In the genomic region with DNA sequence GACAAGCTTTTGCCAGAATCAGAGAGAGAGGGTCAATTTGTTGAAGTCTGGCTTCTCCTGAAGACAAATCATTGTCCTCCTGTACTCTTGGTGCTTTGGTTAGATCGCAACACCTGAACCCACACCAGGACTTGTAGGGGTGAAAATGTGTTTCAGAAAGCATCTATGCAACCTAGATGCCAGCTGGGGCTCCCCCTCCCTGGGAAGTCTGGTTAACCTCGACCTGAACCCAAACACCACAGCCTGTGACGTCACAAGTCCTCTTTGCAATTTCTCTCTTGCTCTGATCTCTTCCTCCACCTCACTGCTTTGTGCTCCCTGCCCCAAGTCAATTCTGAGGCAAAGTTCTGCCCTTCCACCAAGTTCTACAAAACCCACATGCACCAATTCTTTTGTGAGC, we compare ENCODE assay signal across 9 cellular contexts. TPM values are rescaled to one million over a fixed set of nuclear protein-coding genes. Genes with fewer than 3 reads are reported as not detected.
DNase-seq lines count a peak whose midpoint lies in the region; ATAC-seq and TF ChIP-seq lines count a peak whose summit lies in the region.
"Had no signal": no experiment of that assay in that cellular context is flagged by ENCODE, and none has a peak within 500 bp of the region (broad histone marks: within the 10 kb centered on the region; RNA-seq: fewer than 3 reads in every experiment).

No MANE protein-coding gene starts in this region.

- H3K27me3 Mint-ChIP-seq in Caco-2 (ENCODE audit: insufficient read depth, unreplicated experiment): no peaks in the 10 kb centered on the region

- H3K9me3 Mint-ChIP-seq in Caco-2 (ENCODE audit: unreplicated experiment): peaks cover 10% of the 10 kb centered on the region
- H3K9me3 Mint-ChIP-seq: dendritic cell treated with granulocyte-macrophage colony-stimulating factor and Interleukin-4, amounts not matched to agents 40 ng/mL and 50 ng/mL, for 4 days had no signal

- TF ChIP-seq CTCF in Caco-2 (IDR thresholded peaks at IDR 0.05; ENCODE audit: insufficient read depth in 1 of 2, low read depth in 1 of 2, low read length in 1 of 2, severe bottlenecking in 1 of 2, unreplicated experiment in 1 of 2): no peak

- H3K36me3 ChIP-seq in Caco-2 (ENCODE audit: control insufficient read depth, insufficient read depth, low read length): no peaks in the 10 kb centered on the region

- H3K36me3 Mint-ChIP-seq in Caco-2 (ENCODE audit: insufficient read depth, unreplicated experiment): no peaks in the 10 kb centered on the region

- CTCF ChIA-PET in Caco-2 (lab: Charles Lee): no interaction called here

- H3K4me1 ChIP-seq in Caco-2: no peaks in the 10 kb centered on the region

- peak; percentile 70 to 71 for DNase-seq in activated T-cell treated with anti-CD3 and anti-CD28 coated beads, Interleukin-2, amount 50 U/mL, for 48 hours
- DNase-seq in stimulated activated CD8-positive, alpha-beta memory T cell treated with anti-CD3 and anti-CD28 coated beads, Interleukin-7, amount 100 ng/mL, for 1 hour (ENCODE audit: low read depth in 2 of 2): peak; percentile 10 to 39
- DNase-seq in COLO668 (lab: John Stamatoyannopoulos, UW; ENCODE audit: unreplicated experiment): no peak
- DNase-seq in Caco-2: no peak
- DNase-seq in NCI-H146 treated with DMSO at 0.1 percent for 48 hours (lab: John Stamatoyannopoulos, UW; ENCODE audit: unreplicated experiment): no peak
- no peak for DNase-seq in NCI-H526 (lab: John Stamatoyannopoulos, UW)

- H3K27me3 ChIP-seq in Caco-2 (replicated peaks; ENCODE audit: control insufficient read depth, insufficient read depth, low read length): no peaks in the 10 kb centered on the region

- POLR2A ChIA-PET in Caco-2 (lab: Charles Lee): no interaction called here

- no peak overlapping the region for H3K4me3 Mint-ChIP-seq in Caco-2 (ENCODE audit: unreplicated experiment)
- H3K4me3 Mint-ChIP-seq: dendritic cell treated with granulocyte-macrophage colony-stimulating factor and Interleukin-4, amounts not matched to agents 40 ng/mL and 50 ng/mL, for 4 days had no signal

- intact Hi-C loops in Caco-2 (cut with micrococcal nuclease; ENCODE audit: unreplicated experiment): no loop called here

- H3K4me3 ChIP-seq in Caco-2 (ENCODE audit: low read depth, low read length): no peak overlapping the region

- peak; percentile 41 for ATAC-seq in GM19463 (IDR thresholded peaks at IDR 0.05; ENCODE audit: unreplicated experiment)
- peak; percentile 58 for ATAC-seq in HG03565 (IDR thresholded peaks at IDR 0.05; ENCODE audit: unreplicated experiment)

- H3K27ac Mint-ChIP-seq in Caco-2 (ENCODE audit: unreplicated experiment): no peak overlapping the region
- H3K27ac Mint-ChIP-seq: dendritic cell treated with granulocyte-macrophage colony-stimulating factor and Interleukin-4, amounts not matched to agents 40 ng/mL and 50 ng/mL, for 4 days had no signal

- no TSS peak for BruUV-seq in Caco-2 (replicated peaks; lab: Mats Ljungman, UMichigan)

- no peaks in the 10 kb centered on the region for H3K9me3 ChIP-seq in Caco-2

- no peaks in the 10 kb centered on the region for H3K4me1 Mint-ChIP-seq in Caco-2 (ENCODE audit: low read depth, unreplicated experiment)

RNA-seq across cellular contexts. Expression of gene USP24, which starts 42.8 kb away (rescaled TPM):
- total RNA-seq in Caco-2 (2022): 34.7 and 36.4 TPM in 2 replicates

Comparison
In these comparisons a context has a peak if more than half of its experiments do, and no peak if none do; other contexts are left out.
1. DNase-seq: peak in activated T-cell treated with anti-CD3 and anti-CD28 coated beads, Interleukin-2, amount 50 U/mL, for 48 hours (2 of 2) and stimulated activated CD8-positive, alpha-beta memory T cell treated with anti-CD3 and anti-CD28 coated beads, Interleukin-7, amount 100 ng/mL, for 1 hour (2 of 2); none in COLO668 (single experiment), Caco-2 (0 of 2), NCI-H146 treated with DMSO at 0.1 percent for 48 hours (single experiment) and NCI-H526 (0 of 2).